Comparison of ENCODE assay signal across 9 cellular contexts in the genomic region with DNA sequence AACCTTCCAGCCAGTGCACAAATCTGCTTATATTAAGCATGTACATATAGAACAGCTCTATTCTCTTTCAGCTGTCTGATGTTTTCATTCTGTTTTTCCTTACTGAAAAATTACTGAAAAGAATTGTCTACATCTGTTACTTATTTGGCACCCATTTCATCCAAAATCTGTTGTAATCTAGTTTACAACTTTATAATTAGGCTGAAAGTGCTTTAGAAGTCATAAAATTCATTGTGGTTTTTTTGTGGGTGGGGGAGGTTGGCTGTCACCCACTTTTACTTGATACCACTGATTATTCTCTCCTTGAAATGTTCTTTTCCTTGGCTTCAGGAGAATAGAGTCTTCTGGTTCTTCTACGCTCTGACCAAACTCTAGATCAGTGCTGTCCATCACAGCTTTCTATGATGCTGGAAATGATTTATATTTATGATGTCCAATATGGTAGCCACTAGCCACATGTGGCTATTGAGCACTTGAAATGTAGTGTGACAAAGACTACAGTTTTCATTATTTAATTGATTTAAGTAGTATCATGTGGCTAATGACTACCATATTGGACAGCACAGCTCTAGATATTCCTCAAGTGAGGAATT. TPM values are rescaled to one million over a fixed set of nuclear protein-coding genes. Genes with fewer than 3 reads are reported as not detected.
DNase-seq lines count a peak whose midpoint lies in the region; ATAC-seq and TF ChIP-seq lines count a peak whose summit lies in the region.
"Had no signal": no experiment of that assay in that cellular context is flagged by ENCODE, and none has a peak within 500 bp of the region (broad histone marks: within the 10 kb centered on the region; RNA-seq: fewer than 3 reads in every experiment).

No MANE protein-coding gene starts in this region.

- no peak overlapping the region for H2AFZ ChIP-seq in PC-3 (ENCODE audit: low read length)
- no peak overlapping the region for H2AFZ ChIP-seq in MM.1S (ENCODE audit: low read length)

- peaks cover 10% of the 10 kb centered on the region for H3K9me3 Mint-ChIP-seq in activated naive CD8-positive, alpha-beta T cell (ENCODE audit: low read depth)
- H3K9me3 Mint-ChIP-seq in activated naive CD8-positive, alpha-beta T cell treated with anti-CD3 and anti-CD28 coated beads for 36 hours, result peaks cover 11% of the 10 kb centered on the region

- H3K9me2 ChIP-seq in PC-3 (replicated peaks; ENCODE audit: low read length) (no peaks in the 10 kb centered on the region), MM.1S (replicated peaks; ENCODE audit: insufficient read depth, low read length) (no peaks in the 10 kb centered on the region)

- H3K4me1 ChIP-seq in PC-3 (ENCODE audit: insufficient read depth, low read length) (peaks cover 13% of the 10 kb centered on the region), skeletal muscle satellite cell (ENCODE audit: control insufficient read depth, insufficient read depth, low read length) (peaks cover 23% of the 10 kb centered on the region), MM.1S (ENCODE audit: low read length) (peaks cover 16% of the 10 kb centered on the region)

- CTCF ChIA-PET in PC-3 (lab: Charles Lee), result interaction anchor here (1.0 kb wide), 1 partner anchor 59 kb away, joined by 3 read pairs; no protein-coding TSS in a partner anchor

- POLR2A ChIA-PET in PC-3 (lab: Charles Lee; ENCODE audit: unreplicated experiment), result interaction anchor here (0.7 to 1.0 kb wide), 2 partner anchors 8 to 17 kb away, joined by 5 to 13 read pairs; no protein-coding TSS in a partner anchor

- H3K27me3 ChIP-seq in PC-3 (ENCODE audit: low read length) (no peaks in the 10 kb centered on the region), skeletal muscle satellite cell (ENCODE audit: control insufficient read depth, insufficient read depth, low read length) (no peaks in the 10 kb centered on the region), MM.1S (replicated peaks; ENCODE audit: insufficient read depth, low read length) (no peaks in the 10 kb centered on the region)

- H3K36me3 Mint-ChIP-seq in activated naive CD8-positive, alpha-beta T cell, result peaks cover 16% of the 10 kb centered on the region
- H3K36me3 Mint-ChIP-seq in activated naive CD8-positive, alpha-beta T cell treated with anti-CD3 and anti-CD28 coated beads for 36 hours, result peaks cover 45% of the 10 kb centered on the region

- DNase-seq in activated naive CD8-positive, alpha-beta T cell treated with anti-CD3 and anti-CD28 coated beads for 36 hours, result no peak
- DNase-seq in PC-3 (no peak), fibroblast of pulmonary artery (ENCODE audit: low read depth) (no peak), midbrain (lab: John Stamatoyannopoulos, UW) (no peak), MM.1S (no peak)
- no peak for DNase-seq in stimulated activated CD4-positive, alpha-beta T cell treated with anti-CD3 and anti-CD28 coated beads, Interleukin-15, amount 100 ng/mL, for 24 hours

- peaks cover 14% of the 10 kb centered on the region; the same call in 1 of the 2 replicates for H3K9me3 ChIP-seq in PC-3 (ENCODE audit: low read length)
- no peaks in the 10 kb centered on the region for H3K9me3 ChIP-seq in skeletal muscle satellite cell (replicated peaks; ENCODE audit: low read length)
- no peaks in the 10 kb centered on the region for H3K9me3 ChIP-seq in MM.1S (replicated peaks; ENCODE audit: insufficient read depth, low read length)

- H3K4me3 ChIP-seq in PC-3 (ENCODE audit: low read length) (peak overlapping the region; percentile 94), fibroblast of pulmonary artery (replicated peaks; ENCODE audit: low read depth, low read length) (peak overlapping the region; percentile 92), skeletal muscle satellite cell (ENCODE audit: low read length) (peak overlapping the region; percentile 85), MM.1S (ENCODE audit: low read length) (no peak overlapping the region)

- no peak overlapping the region for H3K27ac ChIP-seq in PC-3 (ENCODE audit: low read length)
- no peak overlapping the region for H3K27ac ChIP-seq in MM.1S (ENCODE audit: low read length)

- H3K4me3 Mint-ChIP-seq in activated naive CD8-positive, alpha-beta T cell, result peak overlapping the region; percentile 94
- H3K4me3 Mint-ChIP-seq in activated naive CD8-positive, alpha-beta T cell treated with anti-CD3 and anti-CD28 coated beads for 36 hours, result no peak overlapping the region

- H3K9ac ChIP-seq in PC-3 (ENCODE audit: low read length) (no peak overlapping the region), skeletal muscle satellite cell (ENCODE audit: low read depth, low read length) (no peak overlapping the region), MM.1S (ENCODE audit: low read length) (no peak overlapping the region)

- H3F3A ChIP-seq in PC-3 (ENCODE audit: low read length, unreplicated experiment), result no peaks in the 10 kb centered on the region
- peaks cover 6% of the 10 kb centered on the region for H3F3A ChIP-seq in MM.1S (ENCODE audit: insufficient read depth, low read length)

- H3K4me1 Mint-ChIP-seq in activated naive CD8-positive, alpha-beta T cell (ENCODE audit: low read depth), result peaks cover 48% of the 10 kb centered on the region
- H3K4me1 Mint-ChIP-seq in activated naive CD8-positive, alpha-beta T cell treated with anti-CD3 and anti-CD28 coated beads for 36 hours, result peaks cover 34% of the 10 kb centered on the region

- no peaks in the 10 kb centered on the region for H3K27me3 Mint-ChIP-seq in activated naive CD8-positive, alpha-beta T cell
- H3K27me3 Mint-ChIP-seq in activated naive CD8-positive, alpha-beta T cell treated with anti-CD3 and anti-CD28 coated beads for 36 hours, result no peaks in the 10 kb centered on the region

- intact Hi-C loops in PC-3 (cut with micrococcal nuclease), result loop anchor here (2.0 to 5.0 kb wide), 3 partner anchors 35 to 572 kb away; no protein-coding TSS in a partner anchor

- H3K27ac Mint-ChIP-seq in activated naive CD8-positive, alpha-beta T cell, result no peak overlapping the region
- H3K27ac Mint-ChIP-seq in activated naive CD8-positive, alpha-beta T cell treated with anti-CD3 and anti-CD28 coated beads for 36 hours, result no peak overlapping the region

- no peak for ATAC-seq in PC-3
- ATAC-seq: HCT116 had no signal

- no peak for TF ChIP-seq CTCF in PC-3 (conservative IDR thresholded peaks at IDR 0.05; ENCODE audit: low read depth, low read length)
- no peak for TF ChIP-seq CTCF in fibroblast of pulmonary artery (IDR thresholded peaks at IDR 0.05; ENCODE audit: low read length, missing control alignments)
- TF ChIP-seq CTCF in MM.1S (IDR thresholded peaks at IDR 0.05; ENCODE audit: low read length), result no peak

- H3K4me2 ChIP-seq in PC-3 (ENCODE audit: low read length), result peak overlapping the region; percentile 87
- peak overlapping the region; percentile 95 for H3K4me2 ChIP-seq in skeletal muscle satellite cell (ENCODE audit: low read length)
- no peak overlapping the region for H3K4me2 ChIP-seq in MM.1S (ENCODE audit: low read depth, low read length)

- peaks cover 91% of the 10 kb centered on the region for H3K79me2 ChIP-seq in PC-3 (ENCODE audit: low read length)
- H3K79me2 ChIP-seq in MM.1S (ENCODE audit: low read length), result peaks cover 30% of the 10 kb centered on the region

- H3K36me3 ChIP-seq in PC-3 (ENCODE audit: low read depth, low read length) (peaks cover 18% of the 10 kb centered on the region), skeletal muscle satellite cell (ENCODE audit: insufficient read depth, low read length) (no peaks in the 10 kb centered on the region), MM.1S (replicated peaks; ENCODE audit: insufficient read depth, low read length) (no peaks in the 10 kb centered on the region)

- H4K20me1 ChIP-seq in PC-3 (ENCODE audit: low read length) (peaks cover 12% of the 10 kb centered on the region; the same call in 1 of the 2 replicates), MM.1S (ENCODE audit: insufficient read depth, low read length) (no peaks in the 10 kb centered on the region)

- no TSS peak for BruUV-seq in PC-3 (replicated peaks; lab: Mats Ljungman, UMichigan)

RNA-seq across cellular contexts. Expression of gene LNP1, which starts 2.7 kb away (rescaled TPM):
- 1 to 10 TPM; 1.7 to 1.9 TPM for total RNA-seq in activated naive CD8-positive, alpha-beta T cell treated with anti-CD3 and anti-CD28 coated beads for 36 hours
- 5.2 and 6.8 TPM in 2 replicates for total RNA-seq in PC-3 (2014; rRNA removed)
- 3.3 and 3.8 TPM in 2 replicates for total RNA-seq in skeletal muscle satellite cell (2012; rRNA removed)

RNA-seq across cellular contexts. Expression of gene TOMM70, which starts 3.2 kb away (rescaled TPM):
- total RNA-seq in activated naive CD8-positive, alpha-beta T cell treated with anti-CD3 and anti-CD28 coated beads for 36 hours, result 10 to 100 TPM; 68.8 to 70.8 TPM
- 85.3 and 91.7 TPM in 2 replicates for total RNA-seq in PC-3 (2014; rRNA removed)
- 58.1 and 69.7 TPM in 2 replicates for total RNA-seq in skeletal muscle satellite cell (2012; rRNA removed)
